ENCODE assay signal across 33 cellular contexts in genomic region chr17:7107795-7108559, GRCh38. TPM values are rescaled to one million over a fixed set of nuclear protein-coding genes. Genes with fewer than 3 reads are reported as not detected.
"Had no signal": no experiment of that assay in that cellular context is flagged by ENCODE, and none has a peak within 500 bp of the region (broad histone marks: within the 10 kb centered on the region; RNA-seq: fewer than 3 reads in every experiment).

No MANE protein-coding gene starts in this region.

- H3K9me3 ChIP-seq: MG63, SJSA1, SK-N-SH had no signal

- ATAC-seq: activated CD4-positive, alpha-beta T cell treated with anti-CD3 and anti-CD28 coated beads for 36 hours; activated CD8-positive, alpha-beta T cell treated with anti-CD3 and anti-CD28 coated beads, Interleukin-2, amount 10 ng/mL, durations not matched to agents 7 days and 5 days; activated naive CD8-positive, alpha-beta T cell treated with anti-CD3 and anti-CD28 coated beads, Interleukin-2, amount 50 U/mL, for 24 hours; Panc1 had no signal

- H3K36me3 ChIP-seq: MG63, SJSA1 had no signal

- H3K4me1 ChIP-seq: SJSA1 had no signal

- DNase-seq: activated CD4-positive, alpha-beta T cell treated with anti-CD3 and anti-CD28 coated beads for 36 hours; activated CD4-positive, alpha-beta T cell treated with anti-CD3 and anti-CD28 coated beads, Interleukin-2, amount 10 ng/mL, durations not matched to agents 7 days and 5 days; activated CD4-positive, alpha-beta T cell treated with anti-CD3 and anti-CD28 coated beads, Interleukin-2, amount 50 U/mL, for 48 hours; activated CD8-positive, alpha-beta T cell treated with anti-CD3 and anti-CD28 coated beads, Interleukin-2, amount 10 ng/mL, durations not matched to agents 7 days and 5 days; activated naive CD4-positive, alpha-beta T cell treated with anti-CD3 and anti-CD28 coated beads, Interleukin-2, amount 10 ng/mL, durations not matched to agents 7 days and 5 days; activated naive CD8-positive, alpha-beta T cell treated with anti-CD3 and anti-CD28 coated beads, Interleukin-2, amount 50 U/mL, for 24 hours; activated T-cell treated with anti-CD3 and anti-CD28 coated beads, Interleukin-2, amount 50 U/mL, for 24 hours; anterior cingulate cortex; caudate nucleus; Kasumi-1; KG1; MG63; NCI-H1048; NCI-H1105 treated with DMSO at 0.1 percent for 48 hours; NCI-H1436 treated with DMSO at 0.1 percent for 48 hours; NCI-H1694 treated with DMSO at 0.1 percent for 48 hours; NCI-H2029; NCI-H524 treated with DMSO at 0.1 percent for 48 hours; SHP77 treated with DMSO at 0.1 percent for 48 hours; SK-N-SH; SW 1271; T1000 had no signal

- H3K9ac ChIP-seq: SK-N-SH had no signal

- H3K27ac ChIP-seq: SJSA1 had no signal

- H3K9me3 Mint-ChIP-seq: activated CD4-positive, alpha-beta T cell treated with anti-CD3 and anti-CD28 coated beads, Interleukin-2, amount 10 ng/mL, durations not matched to agents 7 days and 5 days; activated naive CD4-positive, alpha-beta T cell treated with anti-CD3 and anti-CD28 coated beads, Interleukin-2, amount 10 ng/mL, durations not matched to agents 7 days and 5 days; activated naive CD8-positive, alpha-beta T cell treated with anti-CD3 and anti-CD28 coated beads, Interleukin-2, amount 50 U/mL, for 24 hours; activated T-cell treated with anti-CD3 and anti-CD28 coated beads, Interleukin-2, amount 50 U/mL, for 24 hours; activated T-helper 2 cell treated with anti-CD3 and anti-CD28 coated beads, Interferon-gamma antibody, Interleukin-2, Interleukin-4, amounts not matched to agents 10 μg/mL and 5 μg/mL and 100 μg/mL, durations not matched to agents 14 hours and 24 hours and 36 hours had no signal

- H3K27ac Mint-ChIP-seq: activated CD4-positive, alpha-beta T cell treated with anti-CD3 and anti-CD28 coated beads for 36 hours; activated CD4-positive, alpha-beta T cell treated with anti-CD3 and anti-CD28 coated beads, Interleukin-2, amount 10 ng/mL, durations not matched to agents 7 days and 5 days; activated CD8-positive, alpha-beta T cell treated with anti-CD3 and anti-CD28 coated beads, Interleukin-2, amount 10 ng/mL, durations not matched to agents 7 days and 5 days; activated naive CD4-positive, alpha-beta T cell treated with anti-CD3 and anti-CD28 coated beads, Interleukin-2, amount 10 ng/mL, durations not matched to agents 7 days and 5 days; activated naive CD8-positive, alpha-beta T cell; activated naive CD8-positive, alpha-beta T cell treated with anti-CD3 and anti-CD28 coated beads, Interleukin-2, amount 50 U/mL, for 24 hours; activated T-cell treated with anti-CD3 and anti-CD28 coated beads, Interleukin-2, amount 50 U/mL, for 24 hours; activated T-helper 2 cell treated with anti-CD3 and anti-CD28 coated beads, Interferon-gamma antibody, Interleukin-2, Interleukin-4, amounts not matched to agents 10 μg/mL and 5 μg/mL and 100 μg/mL, durations not matched to agents 14 hours and 24 hours and 36 hours had no signal

- H3K4me3 Mint-ChIP-seq: activated CD4-positive, alpha-beta T cell treated with anti-CD3 and anti-CD28 coated beads for 36 hours; activated CD4-positive, alpha-beta T cell treated with anti-CD3 and anti-CD28 coated beads, Interleukin-2, amount 10 ng/mL, durations not matched to agents 7 days and 5 days; activated CD8-positive, alpha-beta T cell treated with anti-CD3 and anti-CD28 coated beads, Interleukin-2, amount 10 ng/mL, durations not matched to agents 7 days and 5 days; activated naive CD4-positive, alpha-beta T cell treated with anti-CD3 and anti-CD28 coated beads, Interleukin-2, amount 10 ng/mL, durations not matched to agents 7 days and 5 days; activated naive CD8-positive, alpha-beta T cell; activated naive CD8-positive, alpha-beta T cell treated with anti-CD3 and anti-CD28 coated beads, Interleukin-2, amount 50 U/mL, for 24 hours; activated T-cell treated with anti-CD3 and anti-CD28 coated beads, Interleukin-2, amount 50 U/mL, for 24 hours had no signal

- FAIRE-seq: TTC549 had no signal

- H3K4me2 ChIP-seq: SK-N-SH had no signal

- H3K27me3 ChIP-seq: MG63 had no signal

- H3K36me3 Mint-ChIP-seq: activated naive CD4-positive, alpha-beta T cell treated with anti-CD3 and anti-CD28 coated beads, Interleukin-2, amount 10 ng/mL, durations not matched to agents 7 days and 5 days; activated naive CD8-positive, alpha-beta T cell; brain had no signal

- H3K4me3 ChIP-seq: MG63, SJSA1 had no signal

- H3K27me3 Mint-ChIP-seq: activated CD4-positive, alpha-beta T cell treated with anti-CD3 and anti-CD28 coated beads for 36 hours; activated T-cell treated with anti-CD3 and anti-CD28 coated beads, Interleukin-2, amount 50 U/mL, for 24 hours had no signal

- H3K4me1 Mint-ChIP-seq: brain had no signal

RNA-seq across cellular contexts. Expression of gene ASGR2, which starts 6.6 kb away (rescaled TPM):
- total RNA-seq: activated CD4-positive, alpha-beta T cell treated with anti-CD3 and anti-CD28 coated beads for 36 hours; activated CD4-positive, alpha-beta T cell treated with anti-CD3 and anti-CD28 coated beads, Interleukin-2, amount 10 ng/mL, durations not matched to agents 7 days and 5 days; activated CD8-positive, alpha-beta T cell treated with anti-CD3 and anti-CD28 coated beads, Interleukin-2, amount 10 ng/mL, durations not matched to agents 7 days and 5 days; activated T-helper 2 cell treated with anti-CD3 and anti-CD28 coated beads, Interferon-gamma antibody, Interleukin-2, Interleukin-4, amounts not matched to agents 10 μg/mL and 5 μg/mL and 100 μg/mL, durations not matched to agents 14 hours and 24 hours and 36 hours; bronchial epithelial cell; NCI-H460; RPMI7951; SJSA1; T-helper 1 cell treated with Interleukin-12 subunit alpha and Interleukin-12 subunit beta and Interleukin-4 antibody, amounts not matched to agents 30 ng/mL and 1 ng/mL, for 36 hours; T-helper 2 cell treated with Interferon-gamma antibody and Interleukin-4, amounts not matched to agents 100 ng/mL and 5 ng/mL, for 36 hours had no signal
- polyA plus RNA-seq: SK-N-SH had no signal

RNA-seq across cellular contexts. Expression of gene CLEC10A, which starts 27.9 kb away (rescaled TPM):
- total RNA-seq: activated CD4-positive, alpha-beta T cell treated with anti-CD3 and anti-CD28 coated beads for 36 hours; activated CD4-positive, alpha-beta T cell treated with anti-CD3 and anti-CD28 coated beads, Interleukin-2, amount 10 ng/mL, durations not matched to agents 7 days and 5 days; activated CD8-positive, alpha-beta T cell treated with anti-CD3 and anti-CD28 coated beads, Interleukin-2, amount 10 ng/mL, durations not matched to agents 7 days and 5 days; activated T-helper 2 cell treated with anti-CD3 and anti-CD28 coated beads, Interferon-gamma antibody, Interleukin-2, Interleukin-4, amounts not matched to agents 10 μg/mL and 5 μg/mL and 100 μg/mL, durations not matched to agents 14 hours and 24 hours and 36 hours; bronchial epithelial cell; NCI-H460; RPMI7951; SJSA1; T-helper 1 cell treated with Interleukin-12 subunit alpha and Interleukin-12 subunit beta and Interleukin-4 antibody, amounts not matched to agents 30 ng/mL and 1 ng/mL, for 36 hours; T-helper 2 cell treated with Interferon-gamma antibody and Interleukin-4, amounts not matched to agents 100 ng/mL and 5 ng/mL, for 36 hours had no signal
- polyA plus RNA-seq: SK-N-SH had no signal
